21 cellular contexts compared by ENCODE assay signal in genomic region chr9:108316066-108316465, GRCh38.
"Had no signal": no experiment of that assay in that cellular context is flagged by ENCODE, and none has a peak within 500 bp of the region (broad histone marks: within the 10 kb centered on the region; RNA-seq: fewer than 3 reads in every experiment).

No MANE protein-coding gene starts in this region.

- H3K4me1 ChIP-seq: colonic mucosa, left ventricle myocardium inferior, lower lobe of right lung, neural progenitor cell, right atrium auricular region, tibial artery, upper lobe of left lung had no signal

- DNase-seq: colonic mucosa; effector CD4-positive, alpha-beta T cell; foreskin keratinocyte; head of caudate nucleus; kidney; left cardiac atrium; left ventricle myocardium inferior; lower lobe of right lung; midbrain; nucleus accumbens; ovary; small intestine; stimulated activated CD4-positive, alpha-beta T cell treated with anti-CD3 and anti-CD28 coated beads, Interleukin-12 subunit alpha, Interleukin-12 subunit beta, amount 100 ng/mL, for 4 hours; stimulated activated naive CD4-positive, alpha-beta T cell; tibial artery had no signal

- H3K36me3 ChIP-seq: colonic mucosa, left ventricle myocardium inferior, lower lobe of right lung, neural progenitor cell, ovary, right atrium auricular region, tibial artery, upper lobe of left lung had no signal

- H3K4me3 Mint-ChIP-seq: memory B cell; natural killer cell treated with Interleukin-12 subunit alpha and Interleukin-12 subunit beta and Interleukin-15 and Interleukin-18, amount 100 ng/mL, for 72 hours; neural progenitor cell had no signal

- H3K27me3 ChIP-seq: colonic mucosa, foreskin keratinocyte, hepatocyte, neural progenitor cell, ovary, right atrium auricular region, tibial artery, upper lobe of left lung had no signal

- H3K4me1 Mint-ChIP-seq: memory B cell, neural progenitor cell had no signal

- FAIRE-seq: kidney, small intestine had no signal

- H3K27me3 Mint-ChIP-seq: natural killer cell treated with Interleukin-12 subunit alpha and Interleukin-12 subunit beta and Interleukin-15 and Interleukin-18, amount 100 ng/mL, for 72 hours had no signal

- ATAC-seq: left cardiac atrium; natural killer cell treated with Interleukin-12 subunit alpha and Interleukin-12 subunit beta and Interleukin-15 and Interleukin-18, amount 100 ng/mL, for 72 hours had no signal

- H3K27ac ChIP-seq: colonic mucosa, foreskin keratinocyte, hepatocyte, left ventricle myocardium inferior, lower lobe of right lung, neural progenitor cell, ovary, right atrium auricular region, tibial artery, upper lobe of left lung had no signal

- H3K4me3 ChIP-seq: colonic mucosa, hepatocyte, left ventricle myocardium inferior, lower lobe of right lung, neural progenitor cell, ovary, right atrium auricular region, tibial artery, upper lobe of left lung had no signal

- H3K36me3 Mint-ChIP-seq: memory B cell; natural killer cell treated with Interleukin-12 subunit alpha and Interleukin-12 subunit beta and Interleukin-15 and Interleukin-18, amount 100 ng/mL, for 72 hours; neural progenitor cell had no signal

- H3K9me3 ChIP-seq: colonic mucosa, left ventricle myocardium inferior, lower lobe of right lung, ovary, right atrium auricular region, tibial artery, upper lobe of left lung had no signal

- H3K27ac Mint-ChIP-seq: memory B cell; natural killer cell treated with Interleukin-12 subunit alpha and Interleukin-12 subunit beta and Interleukin-15 and Interleukin-18, amount 100 ng/mL, for 72 hours; neural progenitor cell had no signal
